8 cellular contexts compared by ENCODE assay signal in the genomic region with DNA sequence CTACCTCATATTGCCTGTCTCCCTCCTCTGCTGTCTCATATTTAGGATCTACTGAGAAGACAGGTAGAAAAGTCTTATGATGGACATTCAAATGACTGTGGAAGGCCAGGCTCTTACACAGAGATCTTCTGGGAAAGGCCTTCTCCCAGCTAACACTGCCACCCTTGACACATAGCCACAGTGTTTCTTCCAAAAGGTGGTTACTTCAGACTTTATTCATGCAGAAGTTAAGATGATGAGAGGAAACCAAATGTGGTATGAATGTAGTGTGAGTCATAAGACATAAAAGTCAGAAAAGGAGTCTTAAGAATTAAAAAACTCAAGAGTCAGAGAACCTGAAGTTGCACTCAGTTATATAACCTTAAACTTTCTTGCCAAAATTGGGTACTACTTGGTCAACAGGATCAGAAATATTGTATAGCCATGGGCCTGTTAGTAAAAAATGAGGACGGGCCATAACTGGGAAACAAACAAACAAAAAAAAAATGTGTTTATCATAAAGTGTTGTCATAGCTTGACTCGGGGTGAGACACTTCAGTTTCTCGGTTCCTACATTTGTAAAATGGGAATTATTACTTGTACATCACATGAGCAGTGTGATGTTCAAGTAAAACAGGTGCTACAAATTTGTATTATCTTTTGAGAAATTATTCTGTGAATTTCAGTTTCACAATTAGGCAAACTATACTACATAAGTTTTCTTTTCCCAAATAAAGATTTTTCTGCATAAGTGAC. TPM values are rescaled to one million over a fixed set of nuclear protein-coding genes. Genes with fewer than 3 reads are reported as not detected.
DNase-seq lines count a peak whose midpoint lies in the region; ATAC-seq and TF ChIP-seq lines count a peak whose summit lies in the region.

No MANE protein-coding gene starts in this region.

- no peak for TF ChIP-seq CTCF in SU-DHL-6 (IDR thresholded peaks at IDR 0.05; ENCODE audit: insufficient read depth, low read length, poor library complexity, severe bottlenecking)
- no peak for TF ChIP-seq CTCF in sigmoid colon (IDR thresholded peaks at IDR 0.05)

- no peaks in the 10 kb centered on the region for H3K9me2 ChIP-seq in SU-DHL-6 (replicated peaks; ENCODE audit: insufficient read depth, low read length)

- WGBS in sigmoid colon, 2 donors = 46 to 52% methylated on average over 3 of the region's 3 CpGs

- H3K36me3 ChIP-seq in SU-DHL-6 (ENCODE audit: low read length) (peaks cover 9% of the 10 kb centered on the region; the same call in 1 of the 2 replicates), sigmoid colon (no peaks in the 10 kb centered on the region)

- peak overlapping the region; percentile 85 for H2AFZ ChIP-seq in SU-DHL-6 (ENCODE audit: low read depth, low read length, severe bottlenecking)

- H3K4me1 ChIP-seq in sigmoid colon = peaks cover 0 to 32% (median 22%) of the 10 kb centered on the region in 4 donors

- H3K79me2 ChIP-seq in SU-DHL-6 (ENCODE audit: insufficient read depth, low read length) = peaks cover 33% of the 10 kb centered on the region

- TF ChIP-seq EP300 in sigmoid colon (IDR thresholded peaks at IDR 0.05) = no peak

- DNase-seq in activated CD8-positive, alpha-beta memory T cell treated with anti-CD3 and anti-CD28 coated beads for 24 hours = peak; percentile 70
- no peak for DNase-seq in activated CD8-positive, alpha-beta memory T cell treated with anti-CD3 and anti-CD28 coated beads, Interleukin-2, amount 50 U/mL, for 48 hours
- peak; percentile 21 for DNase-seq in effector CD4-positive, alpha-beta T cell
- DNase-seq in sigmoid colon (no peak), NK-92 (lab: John Stamatoyannopoulos, UW; ENCODE audit: unreplicated experiment) (no peak), SHP77 treated with DMSO at 0.1 percent for 48 hours (lab: John Stamatoyannopoulos, UW) (no peak)

- intact Hi-C loops in sigmoid colon (cut with DNase I) = loop anchor here (10.0 kb wide), 2 partner anchors 128 to 378 kb away; a partner anchor contains a TSS

- H3K4me2 ChIP-seq in SU-DHL-6 (ENCODE audit: low read depth, low read length, poor library complexity, severe bottlenecking) = peak overlapping the region; percentile 87

- peak; percentile 37 for ATAC-seq in HG03060 (IDR thresholded peaks at IDR 0.05; ENCODE audit: low read depth, unreplicated experiment)

- peaks cover 25% of the 10 kb centered on the region for H3F3A ChIP-seq in SU-DHL-6 (ENCODE audit: insufficient read depth)

- H3K9me3 ChIP-seq in SU-DHL-6 (ENCODE audit: insufficient read depth, low read length) (peaks cover 4% of the 10 kb centered on the region; the same call in 1 of the 2 replicates), sigmoid colon (no peaks in the 10 kb centered on the region)

- peak overlapping the region; percentile 10 for H3K4me3 ChIP-seq in SU-DHL-6 (ENCODE audit: insufficient read depth, low read length, poor library complexity, severe bottlenecking)
- H3K4me3 ChIP-seq in sigmoid colon = no peak overlapping the region

- TF ChIP-seq POLR2A in sigmoid colon (IDR thresholded peaks at IDR 0.05) = no peak

- H3K27ac ChIP-seq in SU-DHL-6 (ENCODE audit: low read depth, low read length) = peak overlapping the region; percentile 89
- peak overlapping the region; percentile 85 to 86 (median 86) for H3K27ac ChIP-seq in sigmoid colon

- H3K27me3 ChIP-seq in SU-DHL-6 (ENCODE audit: low read length) = no peaks in the 10 kb centered on the region
- no peaks in the 10 kb centered on the region for H3K27me3 ChIP-seq in sigmoid colon

- no peaks in the 10 kb centered on the region for H4K20me1 ChIP-seq in SU-DHL-6 (ENCODE audit: low read depth, low read length)

- H3K9ac ChIP-seq in SU-DHL-6 (ENCODE audit: low read length) = peak overlapping the region; percentile 85

RNA-seq across cellular contexts. Expression of a gene that starts 1.2 kb away (rescaled TPM):
- total RNA-seq in sigmoid colon = 10 to 100 TPM in 3 of 4 donors, 1 to 10 TPM in 1; 8.6 to 16.8 (median 11.5) TPM
- 1 to 10 TPM; 6.6 to 9.5 (median 8.4) TPM for polyA plus RNA-seq in sigmoid colon

Comparison
In these comparisons a context has a peak if more than half of its experiments do, and no peak if none do; other contexts are left out.
1. DNase-seq: peak in activated CD8-positive, alpha-beta memory T cell treated with anti-CD3 and anti-CD28 coated beads for 24 hours (single experiment) and effector CD4-positive, alpha-beta T cell (single experiment); none in activated CD8-positive, alpha-beta memory T cell treated with anti-CD3 and anti-CD28 coated beads, Interleukin-2, amount 50 U/mL, for 48 hours (single experiment), sigmoid colon (single experiment), NK-92 (single experiment) and SHP77 treated with DMSO at 0.1 percent for 48 hours (single experiment).